20 cellular contexts compared by ENCODE assay signal in genomic region chr1:222767152-222767571, GRCh38.
"Had no signal": no experiment of that assay in that cellular context is flagged by ENCODE, and none has a peak within 500 bp of the region (broad histone marks: within the 10 kb centered on the region; RNA-seq: fewer than 3 reads in every experiment).

No MANE protein-coding gene starts in this region.

- DNase-seq: activated CD4-positive, alpha-beta T cell treated with anti-CD3 and anti-CD28 coated beads, Interleukin-2, amount 50 U/mL, for 4 hours; activated CD4-positive, CD25-positive, alpha-beta regulatory T cell treated with anti-CD3 and anti-CD28 coated beads, Interleukin-2, amount 50 U/mL, for 72 hours; activated T-cell treated with anti-CD3 and anti-CD28 coated beads for 4 hours; caudate nucleus; endodermal cell; foreskin fibroblast; lower lobe of right lung; nephron progenitor cell; nucleus accumbens; spleen; stimulated activated naive CD4-positive, alpha-beta T cell treated with Interleukin-2 at 50 U/mL for 16 hours; transverse colon; uterus had no signal

- H3K4me1 Mint-ChIP-seq: nephron progenitor cell had no signal

- H3K27ac ChIP-seq: epithelial cell of prostate, hepatocyte, lower lobe of right lung, suprapubic skin, uterus had no signal

- H3K4me3 Mint-ChIP-seq: activated naive CD8-positive, alpha-beta T cell; activated T-helper 1 cell treated with anti-CD3 and anti-CD28 coated beads, Interleukin-12 subunit alpha, Interleukin-12 subunit beta, Interleukin-2, Interleukin-4 antibody, amounts not matched to agents 30 ng/mL and 10 ng/mL and 1 ng/mL, durations not matched to agents 14 hours and 24 hours and 36 hours; brain; endodermal cell; nephron progenitor cell; T-helper 1 cell treated with Interleukin-12 subunit alpha and Interleukin-12 subunit beta and Interleukin-4 antibody, amounts not matched to agents 30 μg/mL and 1 μg/mL, for 36 hours had no signal

- H3K27me3 Mint-ChIP-seq: brain had no signal

- H3K27me3 ChIP-seq: hepatocyte, spleen, suprapubic skin, transverse colon, uterus had no signal

- H3K27ac Mint-ChIP-seq: activated naive CD8-positive, alpha-beta T cell; activated T-helper 1 cell treated with anti-CD3 and anti-CD28 coated beads, Interleukin-12 subunit alpha, Interleukin-12 subunit beta, Interleukin-2, Interleukin-4 antibody, amounts not matched to agents 30 ng/mL and 10 ng/mL and 1 ng/mL, durations not matched to agents 14 hours and 24 hours and 36 hours; brain; endodermal cell; nephron progenitor cell; T-helper 1 cell treated with Interleukin-12 subunit alpha and Interleukin-12 subunit beta and Interleukin-4 antibody, amounts not matched to agents 30 μg/mL and 1 μg/mL, for 36 hours had no signal

- ATAC-seq: lower lobe of right lung had no signal
